21 cellular contexts compared by ENCODE assay signal in genomic region chr11:44972746-44973435, GRCh38. TPM values are rescaled to one million over a fixed set of nuclear protein-coding genes. Genes with fewer than 3 reads are reported as not detected.
DNase-seq lines count a peak whose midpoint lies in the region; ATAC-seq, FAIRE-seq and TF ChIP-seq lines count a peak whose summit lies in the region.
"Had no signal": no experiment of that assay in that cellular context is flagged by ENCODE, and none has a peak within 500 bp of the region (broad histone marks: within the 10 kb centered on the region; RNA-seq: fewer than 3 reads in every experiment).

No MANE protein-coding gene starts in this region.

- H3K27me3 Mint-ChIP-seq in endothelial cell (ENCODE audit: unreplicated experiment) = peaks cover 5% of the 10 kb centered on the region
- peaks cover 6% of the 10 kb centered on the region for H3K27me3 Mint-ChIP-seq in neural progenitor cell (ENCODE audit: insufficient read depth, low read depth)
- H3K27me3 Mint-ChIP-seq: B cell; CD4-positive, alpha-beta T cell had no signal

- H3K9me3 ChIP-seq in IMR-90 (ENCODE audit: control insufficient read depth, insufficient read depth, low read length) (no peaks in the 10 kb centered on the region), neural progenitor cell (ENCODE audit: low read depth) (no peaks in the 10 kb centered on the region)
- H3K9me3 ChIP-seq: A549, MG63 had no signal

- H3K4me2 ChIP-seq in IMR-90 (ENCODE audit: low read depth, low read length) (no peak overlapping the region), neural progenitor cell (no peak overlapping the region)
- H3K4me2 ChIP-seq: A549, KMS-11 had no signal

- H3K4me3 Mint-ChIP-seq in endothelial cell (ENCODE audit: unreplicated experiment) = peak overlapping the region; percentile 4
- peak overlapping the region; percentile 57 for H3K4me3 Mint-ChIP-seq in neural progenitor cell
- H3K4me3 Mint-ChIP-seq: B cell; CD4-positive, alpha-beta T cell had no signal

- no peaks in the 10 kb centered on the region for H3K79me2 ChIP-seq in neural progenitor cell (ENCODE audit: low read depth)

- H2BK120ac ChIP-seq in IMR-90 (ENCODE audit: low read depth, low read length) = no peak overlapping the region

- H3K4ac ChIP-seq in IMR-90 (ENCODE audit: low read depth, low read length) = no peak overlapping the region

- H3K9ac ChIP-seq in IMR-90 (ENCODE audit: low read depth, low read length) = no peak overlapping the region
- H3K9ac ChIP-seq in neural progenitor cell = no peak overlapping the region
- H3K9ac ChIP-seq: KMS-11 had no signal

- H3K9me1 ChIP-seq in IMR-90 (ENCODE audit: insufficient read depth, low read length) = no peaks in the 10 kb centered on the region

- H2BK15ac ChIP-seq in IMR-90 (ENCODE audit: low read depth, low read length) = no peak overlapping the region

- WGBS in IMR-90 (ENCODE audit: extremely low coverage in 2 of 2, insufficient read length in 1 of 2), 2 experiments = 91% methylated on average over 7 of the region's 19 CpGs; no CpG with 5 or more reads in 1 of the 2 experiments

- no peaks in the 10 kb centered on the region for H4K20me1 ChIP-seq in IMR-90 (ENCODE audit: insufficient read depth, low read length)
- no peaks in the 10 kb centered on the region for H4K20me1 ChIP-seq in neural progenitor cell (ENCODE audit: low read depth)

- H3K4me1 ChIP-seq in IMR-90 (ENCODE audit: control insufficient read depth, insufficient read depth, low read length) = peaks cover 3% of the 10 kb centered on the region
- peaks cover 34% of the 10 kb centered on the region for H3K4me1 ChIP-seq in neural progenitor cell

- in situ Hi-C loops in IMR-90 (cut with MboI; ENCODE audit: low sequenced_read_pairs) = no loop called here

- no peak overlapping the region for H2BK20ac ChIP-seq in IMR-90 (ENCODE audit: low read depth, low read length)

- CTCF ChIA-PET in IMR-90 (lab: Yijun Ruan, JAX) = no interaction called here
- CTCF ChIA-PET in HEK293T (lab: Yijun Ruan, JAX) = no interaction called here

- H3K36me3 Mint-ChIP-seq in endothelial cell (ENCODE audit: low read depth, unreplicated experiment) (peaks cover 3% of the 10 kb centered on the region), neural progenitor cell (no peaks in the 10 kb centered on the region)

- TF ChIP-seq CTCF in AG10803 (conservative IDR thresholded peaks at IDR 0.05; ENCODE audit: low read length) (no peak), IMR-90 (conservative IDR thresholded peaks at IDR 0.05; ENCODE audit: low read depth, low read length) (no peak), endothelial cell (IDR thresholded peaks at IDR 0.05; ENCODE audit: unreplicated experiment) (no peak), neural progenitor cell (IDR thresholded peaks at IDR 0.05) (no peak)

- H2AK9ac ChIP-seq in IMR-90 (replicated peaks; ENCODE audit: low read depth, low read length, poor library complexity) = no peak overlapping the region

- peak overlapping the region; percentile 29 for H2AFZ ChIP-seq in IMR-90 (replicated peaks; ENCODE audit: low read length, poor library complexity)
- H2AFZ ChIP-seq in neural progenitor cell (replicated peaks) = no peak overlapping the region

- no peak overlapping the region for H3K27ac ChIP-seq in IMR-90 (ENCODE audit: insufficient read depth, low read length)
- no peak overlapping the region for H3K27ac ChIP-seq in neural progenitor cell
- H3K27ac ChIP-seq: A549, KMS-11 had no signal

- ATAC-seq in IMR-90 (ENCODE audit: low read depth) = no peak
- no peak for ATAC-seq in GM21360 (IDR thresholded peaks at IDR 0.05; ENCODE audit: unreplicated experiment)
- ATAC-seq: A549, Panc1 had no signal

- no peaks in the 10 kb centered on the region for H3K9me3 Mint-ChIP-seq in endothelial cell (ENCODE audit: unreplicated experiment)
- H3K9me3 Mint-ChIP-seq in neural progenitor cell = no peaks in the 10 kb centered on the region
- H3K9me3 Mint-ChIP-seq: CD4-positive, alpha-beta T cell had no signal

- H3K4me1 Mint-ChIP-seq in endothelial cell (ENCODE audit: unreplicated experiment) = peaks cover 19% of the 10 kb centered on the region
- peaks cover 37% of the 10 kb centered on the region for H3K4me1 Mint-ChIP-seq in neural progenitor cell
- H3K4me1 Mint-ChIP-seq: B cell had no signal

- dilution Hi-C loops in IMR-90 (cut with HindIII; ENCODE audit: low sequenced_read_pairs, unreplicated experiment) = no loop called here

- no TSS peak for BruUV-seq in IMR-90 (replicated peaks; lab: Mats Ljungman, UMichigan)

- peaks cover 28% of the 10 kb centered on the region for H3F3A ChIP-seq in neural progenitor cell (ENCODE audit: low read depth)

- no peak for TF ChIP-seq POLR2A in IMR-90 (IDR thresholded peaks at IDR 0.05; ENCODE audit: low read depth, low read length)

- POLR2A ChIA-PET in IMR-90 (lab: Charles Lee; ENCODE audit: unreplicated experiment) = no interaction called here
- POLR2A ChIA-PET in HEK293T (lab: Yijun Ruan, JAX) = no interaction called here

- TF ChIP-seq RAD21 in IMR-90 (IDR thresholded peaks at IDR 0.05; ENCODE audit: low read length) = no peak

- H3K27ac Mint-ChIP-seq in endothelial cell (ENCODE audit: unreplicated experiment) (peak overlapping the region; percentile 36), neural progenitor cell (no peak overlapping the region)
- H3K27ac Mint-ChIP-seq: CD4-positive, alpha-beta T cell had no signal

- no peak overlapping the region for H3K4me3 ChIP-seq in AG10803 (ENCODE audit: low read length)
- no peak overlapping the region for H3K4me3 ChIP-seq in IMR-90 (ENCODE audit: insufficient read depth, low read depth, low read length)
- H3K4me3 ChIP-seq in neural progenitor cell = no peak overlapping the region
- H3K4me3 ChIP-seq: A549, MG63 had no signal

- no peaks in the 10 kb centered on the region for H3K79me1 ChIP-seq in IMR-90 (ENCODE audit: low read depth in 1 of 2, low read length in 2 of 2)

- H2AK5ac ChIP-seq in IMR-90 (ENCODE audit: low read depth, low read length) = no peak overlapping the region

- intact Hi-C loops in IMR-90 (cut with micrococcal nuclease) = no loop called here

- no peak overlapping the region for H2BK5ac ChIP-seq in IMR-90 (ENCODE audit: low read depth, low read length, poor library complexity, severe bottlenecking)

- no peak overlapping the region for H4K91ac ChIP-seq in IMR-90 (ENCODE audit: insufficient read depth, low read depth, low read length)

- H3K27me3 ChIP-seq in IMR-90 (ENCODE audit: control insufficient read depth, insufficient read depth, low read length) (peaks cover 23% of the 10 kb centered on the region), neural progenitor cell (no peaks in the 10 kb centered on the region)
- H3K27me3 ChIP-seq: MG63 had no signal

- peak; percentile 17 for DNase-seq in AG10803 (ENCODE audit: low read depth)
- DNase-seq in IMR-90 = no peak
- DNase-seq in endothelial cell (ENCODE audit: low spot score) = no peak
- DNase-seq in neural progenitor cell (ENCODE audit: low spot score) = no peak
- no peak for DNase-seq in activated effector memory CD4-positive, alpha-beta T cell treated with Interleukin-2 at 50 U/mL for 16 hours
- DNase-seq in frontal cortex (ENCODE audit: low spot score in 2 of 2) = no peak
- no peak for DNase-seq in HEK293T (ENCODE audit: extremely low spot score)
- DNase-seq: CD4-positive, alpha-beta T cell; DND-41; MG63; NCI-H1092 treated with DMSO at 0.1 percent for 48 hours; NCI-H187; NCI-H446 treated with DMSO at 0.1 percent for 48 hours; NCI-H82; SHP77 had no signal

- H4K8ac ChIP-seq in IMR-90 (ENCODE audit: low read depth in 2 of 2, low read length in 2 of 2) = no peak overlapping the region

- H3K56ac ChIP-seq in IMR-90 (ENCODE audit: extremely low read depth, insufficient read depth, low read length) = no peak overlapping the region

- H3K36me3 ChIP-seq in IMR-90 (ENCODE audit: control insufficient read depth, insufficient read depth, low read length) (no peaks in the 10 kb centered on the region), neural progenitor cell (no peaks in the 10 kb centered on the region)
- H3K36me3 ChIP-seq: MG63 had no signal

- FAIRE-seq in frontal cortex (lab: Jason Lieb, UNC) = no peak
- FAIRE-seq: A549, D721Med had no signal

- H3K23ac ChIP-seq in IMR-90 (ENCODE audit: low read depth, low read length) = no peak overlapping the region

- H3K14ac ChIP-seq in IMR-90 (replicated peaks; ENCODE audit: low read depth, low read length) = no peak overlapping the region

- H4K5ac ChIP-seq in IMR-90 (ENCODE audit: low read depth, low read length) = no peak overlapping the region

- H3K18ac ChIP-seq in IMR-90 (ENCODE audit: low read depth, low read length) = no peak overlapping the region

TF ChIP-seq in IMR-90, 13 proteins besides CTCF, POLR2A, EP300 and RAD21 (continues in another document):
- TF ChIP-seq BHLHE40 (IDR thresholded peaks at IDR 0.05; ENCODE audit: low read depth, low read length) = no peak
- TF ChIP-seq FOS (IDR thresholded peaks at IDR 0.05; ENCODE audit: low read depth, low read length) = no peak
- no peak for TF ChIP-seq ELK1 (IDR thresholded peaks at IDR 0.05; ENCODE audit: borderline replicate concordance, low read depth, low read length)

TF ChIP-seq in HEK293T, 16 proteins besides CTCF, POLR2A, EP300 and RAD21:
- TF ChIP-seq CTBP1 (IDR thresholded peaks at IDR 0.05; ENCODE audit: borderline replicate concordance) (no peak), PKNOX1 (IDR thresholded peaks at IDR 0.05) (no peak), FOXK2 (IDR thresholded peaks at IDR 0.05) (no peak), ELF4 (IDR thresholded peaks at IDR 0.05) (no peak), HDGF (IDR thresholded peaks at IDR 0.05; ENCODE audit: borderline replicate concordance) (no peak), TARDBP (IDR thresholded peaks at IDR 0.05) (no peak)

RNA-seq across cellular contexts. Expression of gene TP53I11, which starts 22.2 kb away (rescaled TPM):
- total RNA-seq in IMR-90 (2012; rRNA removed) (3.9 TPM in 2 replicates), endothelial cell (ENCODE audit: unreplicated experiment) (149 TPM), neural progenitor cell (ENCODE audit: low replicate concordance) (23.1 and 91.9 TPM in 2 replicates), frontal cortex (20.4 TPM)
- polyA plus RNA-seq in IMR-90 (2012; rRNA removed) = 18.4 and 22.0 TPM in 2 replicates
- polyA plus RNA-seq in IMR-90 (2012; cell fraction: cytosol; rRNA removed) = 11.2 and 20.9 TPM in 2 replicates
- polyA plus RNA-seq in IMR-90 (2012; cell fraction: nucleus; rRNA removed; ENCODE audit: low replicate concordance) = 20.9 and 25.0 TPM in 2 replicates
